ENCODE assay signal across 29 cellular contexts in the genomic region with DNA sequence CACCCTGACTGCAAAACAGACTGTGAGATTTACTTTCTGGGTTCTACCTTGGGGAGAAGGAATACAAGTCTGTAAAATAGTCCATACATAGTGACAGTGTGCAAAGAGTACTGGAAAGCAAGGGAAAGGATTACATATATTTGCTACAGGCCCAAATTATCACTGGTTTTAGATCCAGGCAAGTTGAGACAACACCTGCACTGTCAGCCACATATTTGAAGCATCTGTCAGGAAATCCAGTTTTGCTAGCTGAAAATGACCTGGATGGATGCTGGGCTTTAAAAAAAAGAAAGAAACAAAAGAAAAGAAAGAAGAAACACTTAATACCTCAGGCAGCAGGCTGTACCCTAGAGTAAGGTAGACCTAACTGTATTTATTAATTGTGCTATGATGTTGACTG. TPM values are rescaled to one million over a fixed set of nuclear protein-coding genes. Genes with fewer than 3 reads are reported as not detected.
"Had no signal": no experiment of that assay in that cellular context is flagged by ENCODE, and none has a peak within 500 bp of the region (broad histone marks: within the 10 kb centered on the region; RNA-seq: fewer than 3 reads in every experiment).

No MANE protein-coding gene starts in this region.

- H3K27ac Mint-ChIP-seq: activated CD4-positive, alpha-beta memory T cell treated with anti-CD3 and anti-CD28 coated beads for 36 hours; activated CD4-positive, alpha-beta T cell treated with anti-CD3 and anti-CD28 coated beads, Interleukin-2, amount 10 ng/mL, durations not matched to agents 7 days and 5 days; activated naive CD4-positive, alpha-beta T cell treated with anti-CD3 and anti-CD28 coated beads for 36 hours; activated naive CD8-positive, alpha-beta T cell had no signal

- H3K9me2 ChIP-seq: SK-N-SH had no signal

- H3K4me1 ChIP-seq: SJCRH30 had no signal

- H3K27me3 ChIP-seq: brain microvascular endothelial cell, SJCRH30 had no signal

- H3K4me3 Mint-ChIP-seq: activated CD4-positive, alpha-beta memory T cell treated with anti-CD3 and anti-CD28 coated beads for 36 hours; activated CD4-positive, alpha-beta T cell treated with anti-CD3 and anti-CD28 coated beads, Interleukin-2, amount 10 ng/mL, durations not matched to agents 7 days and 5 days; activated naive CD4-positive, alpha-beta T cell treated with anti-CD3 and anti-CD28 coated beads for 36 hours; activated naive CD8-positive, alpha-beta T cell; activated T-cell treated with anti-CD3 and anti-CD28 coated beads, Interleukin-2, amount 50 U/mL, for 4 hours had no signal

- H3K9me3 Mint-ChIP-seq: activated CD4-positive, alpha-beta memory T cell treated with anti-CD3 and anti-CD28 coated beads for 36 hours; activated CD4-positive, alpha-beta T cell treated with anti-CD3 and anti-CD28 coated beads, Interleukin-2, amount 10 ng/mL, durations not matched to agents 7 days and 5 days; activated naive CD4-positive, alpha-beta T cell treated with anti-CD3 and anti-CD28 coated beads for 36 hours; activated T-cell treated with anti-CD3 and anti-CD28 coated beads, Interleukin-2, amount 50 U/mL, for 4 hours had no signal

- H3K27ac ChIP-seq: brain microvascular endothelial cell, SJCRH30, VCaP had no signal

- H3K4me2 ChIP-seq: SK-N-SH had no signal

- H3K36me3 Mint-ChIP-seq: activated CD4-positive, alpha-beta memory T cell treated with anti-CD3 and anti-CD28 coated beads for 36 hours; activated naive CD8-positive, alpha-beta T cell had no signal

- H3K9ac ChIP-seq: SK-N-SH had no signal

- DNase-seq: activated CD4-positive, alpha-beta memory T cell treated with anti-CD3 and anti-CD28 coated beads for 36 hours; activated CD4-positive, alpha-beta T cell treated with anti-CD3 and anti-CD28 coated beads, Interleukin-2, amount 10 ng/mL, durations not matched to agents 7 days and 5 days; activated CD4-positive, CD25-positive, alpha-beta regulatory T cell; activated CD8-positive, alpha-beta memory T cell treated with anti-CD3 and anti-CD28 coated beads for 24 hours; activated effector memory CD4-positive, alpha-beta T cell treated with anti-CD3 and anti-CD28 coated beads, Interleukin-2, amount 50 U/mL, for 16 hours; activated naive CD4-positive, alpha-beta T cell treated with anti-CD3 and anti-CD28 coated beads for 36 hours; activated T-cell treated with anti-CD3 and anti-CD28 coated beads, Interleukin-2, amount 50 U/mL, for 4 hours; brain microvascular endothelial cell; caudate nucleus; KG1; NCI-H1092; NCI-H1417; NCI-H1930; NCI-H2171 treated with DMSO at 0.1 percent for 48 hours; NCI-H226; NCI-H510A; NCI-H526 treated with DMSO at 0.1 percent for 48 hours; NCI-H82; Right ventricle myocardium superior; SJCRH30; SK-N-SH; T-helper 1 cell had no signal

- H3K36me3 ChIP-seq: brain microvascular endothelial cell, SJCRH30 had no signal

- H3K9me3 ChIP-seq: SJCRH30, SK-N-SH had no signal

- H3K4me3 ChIP-seq: SJCRH30 had no signal

- ATAC-seq: activated T-cell treated with anti-CD3 and anti-CD28 coated beads, Interleukin-2, amount 50 U/mL, for 4 hours had no signal

- H3K4me1 Mint-ChIP-seq: activated CD4-positive, alpha-beta T cell treated with anti-CD3 and anti-CD28 coated beads, Interleukin-2, amount 10 ng/mL, durations not matched to agents 7 days and 5 days had no signal

RNA-seq across cellular contexts. Expression of a gene that starts 23.9 kb away (rescaled TPM):
- total RNA-seq: activated CD4-positive, alpha-beta memory T cell treated with anti-CD3 and anti-CD28 coated beads for 36 hours; activated CD4-positive, alpha-beta T cell treated with anti-CD3 and anti-CD28 coated beads, Interleukin-2, amount 10 ng/mL, durations not matched to agents 7 days and 5 days; activated naive CD4-positive, alpha-beta T cell treated with anti-CD3 and anti-CD28 coated beads for 36 hours; activated T-cell treated with anti-CD3 and anti-CD28 coated beads, Interleukin-2, amount 50 U/mL, for 4 hours; LHCN-M2; M059J; OCI-LY7; Right ventricle myocardium superior; RPMI7951; SJCRH30; T-helper 2 cell treated with Interferon-gamma antibody and Interleukin-4, amounts not matched to agents 100 ng/mL and 5 ng/mL, for 36 hours had no signal
- polyA plus RNA-seq: SK-N-SH had no signal

RNA-seq across cellular contexts. Expression of a gene that starts 28.6 kb away (rescaled TPM):
- total RNA-seq: activated CD4-positive, alpha-beta memory T cell treated with anti-CD3 and anti-CD28 coated beads for 36 hours; activated CD4-positive, alpha-beta T cell treated with anti-CD3 and anti-CD28 coated beads, Interleukin-2, amount 10 ng/mL, durations not matched to agents 7 days and 5 days; activated naive CD4-positive, alpha-beta T cell treated with anti-CD3 and anti-CD28 coated beads for 36 hours; activated T-cell treated with anti-CD3 and anti-CD28 coated beads, Interleukin-2, amount 50 U/mL, for 4 hours; LHCN-M2; M059J; OCI-LY7; Right ventricle myocardium superior; RPMI7951; SJCRH30; T-helper 2 cell treated with Interferon-gamma antibody and Interleukin-4, amounts not matched to agents 100 ng/mL and 5 ng/mL, for 36 hours had no signal
- polyA plus RNA-seq: SK-N-SH had no signal

RNA-seq across cellular contexts. Expression of a gene that starts 42.8 kb away (rescaled TPM):
- total RNA-seq: activated CD4-positive, alpha-beta memory T cell treated with anti-CD3 and anti-CD28 coated beads for 36 hours; activated CD4-positive, alpha-beta T cell treated with anti-CD3 and anti-CD28 coated beads, Interleukin-2, amount 10 ng/mL, durations not matched to agents 7 days and 5 days; activated naive CD4-positive, alpha-beta T cell treated with anti-CD3 and anti-CD28 coated beads for 36 hours; activated T-cell treated with anti-CD3 and anti-CD28 coated beads, Interleukin-2, amount 50 U/mL, for 4 hours; LHCN-M2; M059J; OCI-LY7; Right ventricle myocardium superior; RPMI7951; SJCRH30; T-helper 2 cell treated with Interferon-gamma antibody and Interleukin-4, amounts not matched to agents 100 ng/mL and 5 ng/mL, for 36 hours had no signal
- polyA plus RNA-seq: SK-N-SH had no signal
